Comparison of ENCODE assay signal across 24 cellular contexts in genomic region chr12:125564753-125565152, GRCh38.
"Had no signal": no experiment of that assay in that cellular context is flagged by ENCODE, and none has a peak within 500 bp of the region (broad histone marks: within the 10 kb centered on the region; RNA-seq: fewer than 3 reads in every experiment).

No MANE protein-coding gene starts in this region.

- ATAC-seq: activated CD4-positive, alpha-beta T cell treated with anti-CD3 and anti-CD28 coated beads for 36 hours; activated T-helper 17 cell treated with anti-CD3 and anti-CD28 coated beads, Interleukin-2, amount 50 U/mL, for 72 hours; Panc1 had no signal

- H3K4me3 Mint-ChIP-seq: activated CD4-positive, alpha-beta memory T cell treated with anti-CD3 and anti-CD28 coated beads, Interleukin-2, amount 10 ng/mL, durations not matched to agents 7 days and 5 days; activated CD4-positive, alpha-beta T cell treated with anti-CD3 and anti-CD28 coated beads for 36 hours; activated naive CD4-positive, alpha-beta T cell treated with anti-CD3 and anti-CD28 coated beads for 36 hours; activated naive CD8-positive, alpha-beta T cell; activated T-helper 17 cell treated with anti-CD3 and anti-CD28 coated beads, Interleukin-2, amount 50 U/mL, for 72 hours had no signal

- H3K27me3 Mint-ChIP-seq: activated CD4-positive, alpha-beta memory T cell treated with anti-CD3 and anti-CD28 coated beads, Interleukin-2, amount 10 ng/mL, durations not matched to agents 7 days and 5 days; activated T-helper 17 cell treated with anti-CD3 and anti-CD28 coated beads, Interleukin-2, amount 50 U/mL, for 72 hours had no signal

- H3K27ac Mint-ChIP-seq: activated CD4-positive, alpha-beta memory T cell treated with anti-CD3 and anti-CD28 coated beads, Interleukin-2, amount 10 ng/mL, durations not matched to agents 7 days and 5 days; activated CD4-positive, alpha-beta T cell treated with anti-CD3 and anti-CD28 coated beads for 36 hours; activated naive CD4-positive, alpha-beta T cell treated with anti-CD3 and anti-CD28 coated beads for 36 hours; activated naive CD8-positive, alpha-beta T cell; activated T-helper 17 cell treated with anti-CD3 and anti-CD28 coated beads, Interleukin-2, amount 50 U/mL, for 72 hours had no signal

- H3K9me3 Mint-ChIP-seq: activated naive CD4-positive, alpha-beta T cell treated with anti-CD3 and anti-CD28 coated beads for 36 hours had no signal

- DNase-seq: activated CD4-positive, alpha-beta memory T cell treated with anti-CD3 and anti-CD28 coated beads, Interleukin-2, amount 10 ng/mL, durations not matched to agents 7 days and 5 days; activated CD4-positive, alpha-beta T cell treated with anti-CD3 and anti-CD28 coated beads for 36 hours; activated CD4-positive, alpha-beta T cell treated with anti-CD3 and anti-CD28 coated beads, Interleukin-2, amount 50 U/mL, for 1 hour; activated gamma-delta T cell; activated naive CD4-positive, alpha-beta T cell treated with anti-CD3 and anti-CD28 coated beads for 36 hours; activated T-cell treated with anti-CD3 and anti-CD28 coated beads for 4 hours; activated T-cell treated with anti-CD3 and anti-CD28 coated beads, Interleukin-2, amount 50 U/mL, for 48 hours; brain microvascular endothelial cell; NCI-H1105; NCI-H1436 treated with DMSO at 0.1 percent for 48 hours; NCI-H187; NCI-H2081; NCI-H510A treated with DMSO at 0.1 percent for 48 hours; NCI-H69; NK-92 treated with Interleukin-12 subunit alpha and Interleukin-12 subunit beta, amount 100 ng/mL, for 24 hours; OCI-M1; Right ventricle myocardium superior; SJCRH30; SK-N-SH; T-helper 1 cell; WERI-Rb-1 had no signal

- H3K4me1 Mint-ChIP-seq: activated CD4-positive, alpha-beta memory T cell treated with anti-CD3 and anti-CD28 coated beads, Interleukin-2, amount 10 ng/mL, durations not matched to agents 7 days and 5 days; activated CD4-positive, alpha-beta T cell treated with anti-CD3 and anti-CD28 coated beads for 36 hours; activated T-helper 17 cell treated with anti-CD3 and anti-CD28 coated beads, Interleukin-2, amount 50 U/mL, for 72 hours had no signal
